Comparison of ENCODE assay signal across 8 cellular contexts in the genomic region with DNA sequence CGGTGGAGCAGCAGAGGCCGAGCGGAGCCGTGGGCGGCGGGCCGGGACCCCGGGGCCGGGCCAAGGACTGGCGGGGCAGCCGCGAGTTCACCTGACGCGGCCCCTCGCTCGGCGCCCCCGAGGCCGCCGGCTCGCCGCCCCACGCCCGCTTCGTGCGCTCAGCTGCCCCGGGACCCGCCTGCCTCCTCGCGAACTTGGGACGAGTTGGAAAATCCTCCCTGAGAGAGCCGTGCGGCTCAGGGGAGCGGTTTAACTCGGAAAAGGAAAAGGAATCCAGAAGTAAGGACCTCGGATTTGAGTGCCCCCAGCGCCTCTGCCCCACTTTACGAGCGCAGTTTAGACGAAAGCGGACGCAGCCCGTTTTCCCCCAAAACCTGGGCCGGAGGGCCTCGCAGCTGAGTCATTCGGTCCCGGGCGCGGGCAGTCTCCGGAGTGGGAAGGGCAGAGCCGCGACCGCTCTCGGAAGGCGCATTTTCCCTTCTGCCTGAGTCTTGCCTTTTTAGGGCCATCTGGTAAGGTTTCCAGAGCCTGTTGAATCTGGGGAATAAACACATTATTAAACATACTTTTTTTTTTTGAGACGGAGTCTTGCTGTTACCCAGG. TPM values are rescaled to one million over a fixed set of nuclear protein-coding genes. Genes with fewer than 3 reads are reported as not detected.
DNase-seq lines count a peak whose midpoint lies in the region; ATAC-seq and TF ChIP-seq lines count a peak whose summit lies in the region.

No MANE protein-coding gene starts in this region.

- CTCF ChIA-PET in RWPE1 (lab: Yijun Ruan, JAX): interaction anchor here (0.6 to 1.6 kb wide), 7 partner anchors 44 to 1374 kb away, joined by 3 to 7 read pairs (median 4); no protein-coding TSS in a partner anchor
- CTCF ChIA-PET in activated naive CD4-positive, alpha-beta T cell treated with anti-CD3 and anti-CD28 coated beads, Interleukin-2, amount 10 ng/mL, durations not matched to agents 7 days and 5 days (lab: Charles Lee): interaction anchor here (0.9 to 5.6 kb wide), 7 partner anchors 65 to 93 kb away, joined by 4 to 67 read pairs (median 12); no protein-coding TSS in a partner anchor

- H3K36me3 Mint-ChIP-seq in activated naive CD4-positive, alpha-beta T cell treated with anti-CD3 and anti-CD28 coated beads, Interleukin-2, amount 10 ng/mL, durations not matched to agents 7 days and 5 days: peaks cover 5% of the 10 kb centered on the region

- peak overlapping the region; percentile 96 for H3K27ac Mint-ChIP-seq in activated naive CD4-positive, alpha-beta T cell treated with anti-CD3 and anti-CD28 coated beads, Interleukin-2, amount 10 ng/mL, durations not matched to agents 7 days and 5 days

- H2AFZ ChIP-seq in DND-41 (ENCODE audit: low read depth, low read length) (peak overlapping the region; percentile 96), osteoblast (ENCODE audit: low read length) (peak overlapping the region; percentile 78)

- H3K4me3 Mint-ChIP-seq in activated naive CD4-positive, alpha-beta T cell treated with anti-CD3 and anti-CD28 coated beads, Interleukin-2, amount 10 ng/mL, durations not matched to agents 7 days and 5 days: peak overlapping the region; percentile 86

- no peaks in the 10 kb centered on the region for H3K27me3 Mint-ChIP-seq in activated naive CD4-positive, alpha-beta T cell treated with anti-CD3 and anti-CD28 coated beads, Interleukin-2, amount 10 ng/mL, durations not matched to agents 7 days and 5 days

- H3K27ac ChIP-seq in DND-41 (ENCODE audit: low read length): peak overlapping the region; percentile 97
- H3K27ac ChIP-seq in RWPE1: peak overlapping the region; percentile 98
- peak overlapping the region; percentile 99 for H3K27ac ChIP-seq in osteoblast (ENCODE audit: low read depth, low read length)
- H3K27ac ChIP-seq in thymus (ENCODE audit: low read depth): peak overlapping the region; percentile 98

- H3K4me2 ChIP-seq in DND-41 (ENCODE audit: insufficient read depth, low read length): peak overlapping the region; percentile 62
- H3K4me2 ChIP-seq in osteoblast (ENCODE audit: insufficient read depth, low read length): peak overlapping the region; percentile 67

- H3K4me3 ChIP-seq in DND-41 (ENCODE audit: low read depth in 1 of 2, low read length in 2 of 2): peak overlapping the region; percentile 94 to 97
- peak overlapping the region; percentile 90 for H3K4me3 ChIP-seq in osteoblast (ENCODE audit: insufficient read depth, low read length)
- peak overlapping the region; percentile 85 for H3K4me3 ChIP-seq in thymus (ENCODE audit: low read length)

- H3K79me2 ChIP-seq in DND-41 (ENCODE audit: insufficient read depth, low read length) (peaks cover 37% of the 10 kb centered on the region), osteoblast (ENCODE audit: insufficient read depth, low read length) (peaks cover 14% of the 10 kb centered on the region)

- H3K27me3 ChIP-seq in DND-41 (ENCODE audit: insufficient read depth, low read length, poor library complexity): no peaks in the 10 kb centered on the region
- H3K27me3 ChIP-seq in osteoblast (ENCODE audit: insufficient read depth, low read length): no peaks in the 10 kb centered on the region
- no peaks in the 10 kb centered on the region for H3K27me3 ChIP-seq in thymus (ENCODE audit: control insufficient read depth, insufficient read depth)

- POLR2A ChIA-PET in RWPE1 (lab: Yijun Ruan, JAX; ENCODE audit: low non-redundant PET): no interaction called here

- DNase-seq in DND-41 (peak; percentile 54), RWPE1 (ENCODE audit: low spot score) (peak; percentile 36), germinal center (ENCODE audit: low spot score) (peak; percentile 43), osteoblast (ENCODE audit: insufficient read length, low spot score, missing footprints) (peak; percentile 93), GF-D8 (lab: John Stamatoyannopoulos, UW) (no peak)
- DNase-seq in activated naive CD4-positive, alpha-beta T cell treated with anti-CD3 and anti-CD28 coated beads, Interleukin-2, amount 10 ng/mL, durations not matched to agents 7 days and 5 days: peak; percentile 64

- no peaks in the 10 kb centered on the region for H3K9me3 Mint-ChIP-seq in activated naive CD4-positive, alpha-beta T cell treated with anti-CD3 and anti-CD28 coated beads, Interleukin-2, amount 10 ng/mL, durations not matched to agents 7 days and 5 days

- H3K4me1 ChIP-seq in DND-41 (ENCODE audit: insufficient read depth, low read length): peaks cover 46% of the 10 kb centered on the region
- H3K4me1 ChIP-seq in osteoblast (ENCODE audit: insufficient read depth, low read length): peaks cover 8% of the 10 kb centered on the region
- H3K4me1 ChIP-seq in thymus (ENCODE audit: control insufficient read depth, insufficient read depth, low read length): no peaks in the 10 kb centered on the region

- WGBS in thymus: under 1% methylated on average over 56 of the region's 56 CpGs

- peaks cover 62% of the 10 kb centered on the region for H3K4me1 Mint-ChIP-seq in activated naive CD4-positive, alpha-beta T cell treated with anti-CD3 and anti-CD28 coated beads, Interleukin-2, amount 10 ng/mL, durations not matched to agents 7 days and 5 days

- H3K9me3 ChIP-seq in DND-41 (ENCODE audit: insufficient read depth, low read length, severe bottlenecking) (no peaks in the 10 kb centered on the region), osteoblast (ENCODE audit: low read depth, low read length) (no peaks in the 10 kb centered on the region), thymus (ENCODE audit: control insufficient read depth) (no peaks in the 10 kb centered on the region)

- peak overlapping the region; percentile 96 for H3K9ac ChIP-seq in DND-41 (ENCODE audit: low read depth, low read length)

- TF ChIP-seq CTCF in DND-41 (IDR thresholded peaks at IDR 0.05; ENCODE audit: borderline replicate concordance, extremely low read depth, low read length, poor library complexity, severe bottlenecking) (no peak), RWPE1 (conservative IDR thresholded peaks at IDR 0.05; ENCODE audit: low read depth) (no peak), osteoblast (IDR thresholded peaks at IDR 0.05; ENCODE audit: extremely low read depth, low read depth, low read length) (no peak)

- ATAC-seq in DND-41 (ENCODE audit: insufficient read depth, low read depth) (peak; percentile 23), HG02852 (IDR thresholded peaks at IDR 0.05; ENCODE audit: unreplicated experiment) (peak; percentile 13)

- H4K20me1 ChIP-seq in DND-41 (ENCODE audit: insufficient read depth, low read length) (no peaks in the 10 kb centered on the region), osteoblast (ENCODE audit: insufficient read depth, low read length) (no peaks in the 10 kb centered on the region)

- H3K36me3 ChIP-seq in DND-41 (ENCODE audit: insufficient read depth, low read length) (no peaks in the 10 kb centered on the region), osteoblast (ENCODE audit: insufficient read depth, low read length) (no peaks in the 10 kb centered on the region), thymus (ENCODE audit: control insufficient read depth, insufficient read depth) (no peaks in the 10 kb centered on the region)

RNA-seq across cellular contexts. Expression of a gene that starts 0.7 kb away (rescaled TPM):
- total RNA-seq in osteoblast: 16.6 and 19.7 TPM in 2 replicates
- 82.2 TPM for polyA plus RNA-seq in thymus

RNA-seq across cellular contexts. Expression of a gene that starts 37.2 kb away (rescaled TPM):
- 29.0 and 32.7 TPM in 2 replicates for total RNA-seq in osteoblast
- 17.0 TPM for polyA plus RNA-seq in thymus
